23 cellular contexts compared by ENCODE assay signal in the genomic region with DNA sequence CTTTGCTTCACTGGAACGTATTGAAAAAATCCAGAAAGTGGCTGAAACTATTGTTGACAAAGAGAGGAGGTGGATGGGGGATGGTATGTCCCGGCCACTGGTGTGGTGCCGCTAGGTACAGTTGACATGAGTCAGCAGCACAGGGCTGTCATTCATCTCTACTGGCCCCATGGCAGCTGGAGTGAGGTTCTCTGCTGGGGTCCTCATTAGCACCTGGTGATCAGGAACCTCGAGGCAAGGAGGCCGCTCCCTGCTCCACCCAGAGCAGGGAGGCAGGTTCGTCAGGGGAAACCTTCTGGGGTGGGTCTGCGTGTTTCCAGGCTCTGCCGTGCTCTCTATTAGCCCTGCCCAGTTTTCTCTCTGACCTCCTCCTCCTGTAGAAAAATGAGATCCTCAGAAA. TPM values are rescaled to one million over a fixed set of nuclear protein-coding genes. Genes with fewer than 3 reads are reported as not detected.
DNase-seq lines count a peak whose midpoint lies in the region; ATAC-seq, FAIRE-seq and TF ChIP-seq lines count a peak whose summit lies in the region.
"Had no signal": no experiment of that assay in that cellular context is flagged by ENCODE, and none has a peak within 500 bp of the region (broad histone marks: within the 10 kb centered on the region; RNA-seq: fewer than 3 reads in every experiment).

No MANE protein-coding gene starts in this region.

- intact Hi-C loops in transverse colon (cut with DNase I; ENCODE audit: low total_unique reads): no loop called here
- intact Hi-C loops in mammary epithelial cell (cut with micrococcal nuclease): no loop called here

- BruUV-seq in mammary epithelial cell (replicated peaks; lab: Mats Ljungman, UMichigan): no TSS peak

- H2BK20ac ChIP-seq in H1 (ENCODE audit: low read length): peak overlapping the region; percentile 82; the same call in 1 of the 2 replicates

- H4K5ac ChIP-seq in H1 (ENCODE audit: insufficient read length, low read depth, low read length): no peak overlapping the region

- no peak overlapping the region for H3K4ac ChIP-seq in H1 (replicated peaks; ENCODE audit: insufficient read length, low read depth, low read length)
- H3K4ac ChIP-seq in neuronal stem cell (ENCODE audit: low read length): no peak overlapping the region

- no peaks in the 10 kb centered on the region; the same call in 1 of the 2 replicates for H3K23me2 ChIP-seq in H1 (ENCODE audit: low read depth, low read length)

- no peak overlapping the region for H3K18ac ChIP-seq in H1 (ENCODE audit: extremely low read depth, low read length)
- peak overlapping the region; percentile 67 for H3K18ac ChIP-seq in neuronal stem cell (ENCODE audit: low read length)

- H4K8ac ChIP-seq in H1 (ENCODE audit: extremely low read depth, insufficient read depth, low read length): no peak overlapping the region
- H4K8ac ChIP-seq in neuronal stem cell (ENCODE audit: low read depth, low read length): no peak overlapping the region

- H2BK12ac ChIP-seq in H1 (ENCODE audit: low read depth, low read length): peak overlapping the region; percentile 4; the same call in 1 of the 2 replicates
- H2BK12ac ChIP-seq in neuronal stem cell (ENCODE audit: low read length): no peak overlapping the region

- no peak for TF ChIP-seq POLR2A in Peyer's patch (IDR thresholded peaks at IDR 0.05)
- TF ChIP-seq POLR2A in H1 (IDR thresholded peaks at IDR 0.05; ENCODE audit: control extremely low read depth in 1 of 2, low read depth in 2 of 2, low read length in 2 of 2): no peak
- TF ChIP-seq POLR2A in transverse colon (IDR thresholded peaks at IDR 0.05): no peak

- ATAC-seq in GM18498 (IDR thresholded peaks at IDR 0.05; ENCODE audit: unreplicated experiment): no peak
- ATAC-seq: activated T-helper 17 cell treated with anti-CD3 and anti-CD28 coated beads, Interleukin-2, amount 50 U/mL, for 72 hours; lower lobe of right lung; Right ventricle myocardium inferior had no signal

- H3K4me3 ChIP-seq in Peyer's patch (no peak overlapping the region), H1 (ENCODE audit: extremely low read depth in 1 of 4, insufficient read depth in 2 of 4, low read depth in 3 of 4, low read length in 4 of 4) (no peak overlapping the region), neuronal stem cell (ENCODE audit: low read length in 2 of 2) (no peak overlapping the region), transverse colon (no peak overlapping the region), mammary epithelial cell (replicated peaks in 1 of 3; ENCODE audit: insufficient read depth in 1 of 3, low read depth in 2 of 3, low read length in 3 of 3) (no peak overlapping the region)
- H3K4me3 ChIP-seq: lower lobe of right lung, skin epidermis had no signal

- no peak for TF ChIP-seq CTCF in Peyer's patch (IDR thresholded peaks at IDR 0.05)
- no peak for TF ChIP-seq CTCF in H1 (IDR thresholded peaks at IDR 0.05; ENCODE audit: control extremely low read depth in 1 of 3, insufficient read depth in 1 of 3, low read depth in 1 of 3, low read length in 3 of 3)
- no peak for TF ChIP-seq CTCF in transverse colon (IDR thresholded peaks at IDR 0.05)
- no peak for TF ChIP-seq CTCF in mammary epithelial cell (conservative IDR thresholded peaks at IDR 0.05 in 1 of 2, IDR thresholded peaks at IDR 0.05 in 1 of 2; ENCODE audit: extremely low read depth in 1 of 2, insufficient read depth in 1 of 2, low read depth in 1 of 2, low read length in 2 of 2)

- H3K36me3 ChIP-seq in Peyer's patch: no peaks in the 10 kb centered on the region
- peaks cover 0 to 2% (median 0%) of the 10 kb centered on the region in 4 experiments; a peak in 1 of 8 replicates for H3K36me3 ChIP-seq in H1 (ENCODE audit: control insufficient read depth in 2 of 4, insufficient read depth in 4 of 4, low read length in 3 of 4)
- H3K36me3 ChIP-seq in neuronal stem cell (replicated peaks in 1 of 2; ENCODE audit: control insufficient read depth in 2 of 2, insufficient read depth in 2 of 2, low read length in 2 of 2): no peaks in the 10 kb centered on the region
- H3K36me3 ChIP-seq in transverse colon: no peaks in the 10 kb centered on the region
- H3K36me3 ChIP-seq in mammary epithelial cell (ENCODE audit: insufficient read depth, low read length): no peaks in the 10 kb centered on the region
- H3K36me3 ChIP-seq: lower lobe of right lung had no signal

- TF ChIP-seq EP300 in H1 (IDR thresholded peaks at IDR 0.05; ENCODE audit: borderline replicate concordance in 1 of 2, low read depth in 2 of 2, low read length in 2 of 2): no peak
- no peak for TF ChIP-seq EP300 in transverse colon (IDR thresholded peaks at IDR 0.05; ENCODE audit: low read depth)

- H2BK120ac ChIP-seq in H1 (replicated peaks; ENCODE audit: low read depth, low read length) (no peak overlapping the region), neuronal stem cell (ENCODE audit: low read depth, low read length) (no peak overlapping the region)

- H3K4me1 ChIP-seq in Peyer's patch: peaks cover 0 to 5% (median 3%) of the 10 kb centered on the region in 4 donors
- peaks cover 7 to 19% (median 12%) of the 10 kb centered on the region in 4 experiments; a peak in 6 of 7 replicates for H3K4me1 ChIP-seq in H1 (replicated peaks in 1 of 4; ENCODE audit: control insufficient read depth in 3 of 4, insufficient read depth in 4 of 4, low read length in 3 of 4)
- peaks cover 0 to 11% of the 10 kb centered on the region in 2 donors for H3K4me1 ChIP-seq in neuronal stem cell (ENCODE audit: control insufficient read depth in 2 of 2, insufficient read depth in 1 of 2, low read depth in 1 of 2, low read length in 2 of 2)
- H3K4me1 ChIP-seq in transverse colon: peaks cover 0 to 7% (median 2%) of the 10 kb centered on the region in 4 donors
- H3K4me1 ChIP-seq in mammary epithelial cell (ENCODE audit: insufficient read depth, low read length): peaks cover 6% of the 10 kb centered on the region

- H3K27me3 ChIP-seq in Peyer's patch (no peaks in the 10 kb centered on the region), H1 (replicated peaks in 1 of 4; ENCODE audit: control insufficient read depth in 3 of 4, extremely low read depth in 1 of 4, insufficient read depth in 3 of 4, low read length in 3 of 4) (peaks cover 15 to 33% (median 26%) of the 10 kb centered on the region in 4 experiments), neuronal stem cell (ENCODE audit: control insufficient read depth in 3 of 3, insufficient read depth in 3 of 3, low read depth in 1 of 3, low read length in 3 of 3) (peaks cover 6 to 44% (median 14%) of the 10 kb centered on the region in 3 experiments), transverse colon (peaks cover 33% of the 10 kb centered on the region), mammary epithelial cell (ENCODE audit: insufficient read depth, low read length) (no peaks in the 10 kb centered on the region)

- H2BK15ac ChIP-seq in H1 (ENCODE audit: low read length): peak overlapping the region; percentile 48; the same call in 1 of the 2 replicates
- H2BK15ac ChIP-seq in neuronal stem cell (ENCODE audit: low read length): no peak overlapping the region

- no peaks in the 10 kb centered on the region for H3K79me1 ChIP-seq in H1 (ENCODE audit: low read depth, low read length)
- H3K79me1 ChIP-seq in neuronal stem cell (ENCODE audit: low read depth, low read length): no peaks in the 10 kb centered on the region

- 84% methylated on average over 8 of the region's 8 CpGs; no CpG with 5 or more reads in 1 of the 2 experiments for WGBS in H1 (ENCODE audit: extremely low coverage in 1 of 2, insufficient coverage in 1 of 2, insufficient read length in 1 of 2, insufficient replicate concordance in 2 of 2, low coverage in 1 of 2, low lambda C conversion rate in 2 of 2, missing lambda C conversion rate in 1 of 2), 2 experiments
- no CpG with 5 or more reads among the region's 8 CpGs for WGBS in neuronal stem cell (ENCODE audit: extremely low coverage in 2 of 2, insufficient read length in 2 of 2, insufficient replicate concordance in 1 of 2), 2 donors
- 68 to 70% methylated on average over 5 to 8 of the region's 8 CpGs for WGBS in transverse colon (ENCODE audit: low coverage in 1 of 2), 2 donors
- WGBS in mammary epithelial cell (ENCODE audit: low coverage, missing lambda C conversion rate): 86% methylated on average over 4 of the region's 8 CpGs

- H3K9me3 ChIP-seq in Peyer's patch (no peaks in the 10 kb centered on the region), H1 (ENCODE audit: insufficient read depth in 2 of 2, low read depth in 1 of 2, low read length in 1 of 2) (no peaks in the 10 kb centered on the region), neuronal stem cell (replicated peaks in 1 of 2; ENCODE audit: control insufficient read depth in 2 of 2, insufficient read depth in 1 of 2, low read depth in 1 of 2, low read length in 2 of 2) (no peaks in the 10 kb centered on the region), transverse colon (no peaks in the 10 kb centered on the region), mammary epithelial cell (replicated peaks; ENCODE audit: insufficient read depth, low read length) (no peaks in the 10 kb centered on the region)
- H3K9me3 ChIP-seq: lower lobe of right lung had no signal

- no peak overlapping the region for H2AFZ ChIP-seq in H1 (ENCODE audit: low read length)
- no peak overlapping the region for H2AFZ ChIP-seq in neuronal stem cell (ENCODE audit: low read length)
- H2AFZ ChIP-seq in mammary epithelial cell (ENCODE audit: low read depth, low read length): no peak overlapping the region

- H4K20me1 ChIP-seq in H1 (replicated peaks in 1 of 2; ENCODE audit: control insufficient read depth in 1 of 2, insufficient read depth in 2 of 2, low read length in 2 of 2): peaks cover 2 to 5% of the 10 kb centered on the region in 2 experiments
- H4K20me1 ChIP-seq in mammary epithelial cell (ENCODE audit: insufficient read depth, low read length): peaks cover 1% of the 10 kb centered on the region

- no peak for DNase-seq in Peyer's patch
- DNase-seq in H1 (ENCODE audit: low read depth in 1 of 2, low spot score in 2 of 2): no peak
- no peak for DNase-seq in neuronal stem cell (ENCODE audit: low spot score)
- DNase-seq in transverse colon: no peak
- no peak for DNase-seq in mammary epithelial cell
- no peak for DNase-seq in SHP77 treated with DMSO at 0.1 percent for 48 hours (lab: John Stamatoyannopoulos, UW)
- DNase-seq: activated CD4-positive, alpha-beta T cell treated with anti-CD3 and anti-CD28 coated beads, Interleukin-2, amount 50 U/mL, for 1 hour; C1 segment of cervical spinal cord; effector memory CD4-positive, alpha-beta T cell; H7; IMR-90; lower lobe of right lung; NCI-H2081; NCI-H345; NCI-H82; T-helper 9 cell had no signal

- H3K79me2 ChIP-seq in H1 (ENCODE audit: control insufficient read depth in 1 of 2, insufficient read depth in 2 of 2, low read length in 2 of 2) (no peaks in the 10 kb centered on the region), mammary epithelial cell (ENCODE audit: insufficient read depth, low read length) (peaks cover 14% of the 10 kb centered on the region)

- no peak overlapping the region for H3K4me2 ChIP-seq in H1 (ENCODE audit: insufficient read depth in 1 of 2, low read depth in 2 of 2, low read length in 2 of 2)
- no peak overlapping the region for H3K4me2 ChIP-seq in neuronal stem cell (ENCODE audit: insufficient read depth, low read length, poor library complexity, severe bottlenecking)
- no peak overlapping the region for H3K4me2 ChIP-seq in mammary epithelial cell (ENCODE audit: insufficient read depth, low read depth, low read length)

- H4K91ac ChIP-seq in H1 (replicated peaks; ENCODE audit: insufficient read length, low read length): no peak overlapping the region
- no peak overlapping the region for H4K91ac ChIP-seq in neuronal stem cell (ENCODE audit: low read depth, low read length, poor library complexity)

- POLR2A ChIA-PET in H1 (lab: Charles Lee; ENCODE audit: partially characterized antibody): interaction anchor here (0.9 to 1.5 kb wide), 2 partner anchors 38 to 136 kb away, joined by 3 to 4 read pairs; no protein-coding TSS in a partner anchor

- dilution Hi-C loops in mammary epithelial cell (cut with HindIII; ENCODE audit: low sequenced_read_pairs): no loop called here

- H3K27ac ChIP-seq in Peyer's patch (peak overlapping the region in 3 of 4 donors; percentile 27 to 72 (median 45)), H1 (ENCODE audit: low read depth, low read length) (no peak overlapping the region), neuronal stem cell (replicated peaks; ENCODE audit: low read length) (no peak overlapping the region), transverse colon (peak overlapping the region; percentile 22 to 51 (median 30)), mammary epithelial cell (ENCODE audit: insufficient read depth, low read depth, low read length) (no peak overlapping the region)
- H3K27ac ChIP-seq: lower lobe of right lung had no signal

- H2AK5ac ChIP-seq in H1 (ENCODE audit: low read depth, low read length) (no peak overlapping the region), neuronal stem cell (ENCODE audit: low read depth, low read length) (no peak overlapping the region)

- in situ Hi-C loops in transverse colon (cut with MboI; ENCODE audit: low pct_ligation_motif_present in 1 of 4, low pct_unique_long_range_greater_than_20kb in 1 of 4, low sequenced_read_pairs in 3 of 4) (no loop called here), mammary epithelial cell (cut with MboI; ENCODE audit: low sequenced_read_pairs in 2 of 2) (no loop called here)

- FAIRE-seq in H1 (lab: Jason Lieb, UNC): no peak
- FAIRE-seq: GM12892, islet of Langerhans had no signal

- no peak overlapping the region for H2BK5ac ChIP-seq in H1 (ENCODE audit: low read depth, low read length)
- no peak overlapping the region for H2BK5ac ChIP-seq in neuronal stem cell (ENCODE audit: low read length)

- H3K14ac ChIP-seq in H1 (ENCODE audit: insufficient read length): no peak overlapping the region
- H3K14ac ChIP-seq in neuronal stem cell (ENCODE audit: low read length): no peak overlapping the region

- TF ChIP-seq RAD21 in H1 (IDR thresholded peaks at IDR 0.05 in 1 of 2, conservative IDR thresholded peaks at IDR 0.05 in 1 of 2; ENCODE audit: low read depth in 2 of 2, low read length in 2 of 2): no peak

- no peak overlapping the region for H3K23ac ChIP-seq in H1 (ENCODE audit: insufficient read length)
- no peak overlapping the region for H3K23ac ChIP-seq in neuronal stem cell (ENCODE audit: low read depth, low read length, poor library complexity)

- CTCF ChIA-PET in H1 (lab: Charles Lee; ENCODE audit: partially characterized antibody): interaction anchor here (2.5 to 2.9 kb wide), 2 partner anchors 24 to 30 kb away, joined by 9 to 11 read pairs; no protein-coding TSS in a partner anchor
- CTCF ChIA-PET in mammary epithelial cell (lab: Charles Lee; ENCODE audit: low non-redundant PET): no interaction called here

- no peak overlapping the region for H3K56ac ChIP-seq in H1 (replicated peaks; ENCODE audit: insufficient read length, low read depth, low read length)

- H3K9ac ChIP-seq in H1 (replicated peaks in 1 of 4; ENCODE audit: extremely low read depth in 1 of 4, low read depth in 3 of 4, low read length in 3 of 4) (no peak overlapping the region), neuronal stem cell (ENCODE audit: low read depth, low read length, poor library complexity) (no peak overlapping the region), mammary epithelial cell (ENCODE audit: insufficient read depth, low read length) (no peak overlapping the region)

RNA-seq across cellular contexts. Expression of a gene that starts 6.9 kb away (rescaled TPM):
- 10 to 100 TPM in 2 of 4 donors, 1 to 10 TPM in 2; 4.0 to 17.3 (median 10.9) TPM for total RNA-seq in Peyer's patch
- 2.0 and 2.3 TPM in 2 replicates for total RNA-seq in H1 (2021; fragmentation: NEBNext Ultra II Directional; extraction: Animal tissue kit (Norgen Biotek cat#: 25700))
- 2.0 and 3.6 TPM in 2 replicates for polyA plus RNA-seq in H1 (2011; rRNA removed)
- 2.2 TPM for polyA plus RNA-seq in H1 (2011; cell fraction: cytosol; rRNA removed)
- 4.4 TPM for polyA plus RNA-seq in H1 (2011; cell fraction: nucleus; rRNA removed)
- polyA plus RNA-seq in H1 (2012, experiment 1 of 2): 1.5 to 2.2 TPM (median 2.1 TPM) in 4 replicates
- polyA plus RNA-seq in H1 (2012, experiment 2 of 2): 1.9 TPM
- polyA plus RNA-seq in H1 (2013, experiment 1 of 2): 2.0 TPM
- polyA plus RNA-seq in H1 (2013, experiment 2 of 2): 2.1 TPM
- polyA minus RNA-seq in H1 (2011; rRNA and poly(A)+ RNA removed): 1.2 and 1.4 TPM in 2 replicates
- 2.0 TPM for polyA minus RNA-seq in H1 (2011; cell fraction: cytosol; rRNA and poly(A)+ RNA removed)
- 6.2 TPM for polyA minus RNA-seq in H1 (2011; cell fraction: nucleus; rRNA and poly(A)+ RNA removed)
- 2.0 TPM for polyA plus RNA-seq in neuronal stem cell (2013, experiment 1 of 2)
- 2.0 TPM for polyA plus RNA-seq in neuronal stem cell (2013, experiment 2 of 2)
- 10 to 100 TPM in 1 of 4 donors, 1 to 10 TPM in 3; 3.6 to 20.6 (median 7.2) TPM for total RNA-seq in transverse colon
- 10 to 100 TPM in 1 of 2 donors, 1 to 10 TPM in 1; 5.2 to 18.6 TPM for total RNA-seq in mammary epithelial cell
- 9.3 TPM for polyA plus RNA-seq in mammary epithelial cell
- polyA minus RNA-seq in mammary epithelial cell: 6.0 TPM
- total RNA-seq: OCI-LY7 had no signal

Comparison
In these comparisons a context has a peak if more than half of its experiments do, and no peak if none do; other contexts are left out.
1. H3K27ac ChIP-seq: peak in Peyer's patch (3 of 4) and transverse colon (4 of 4); none in H1 (single experiment), neuronal stem cell (single experiment) and mammary epithelial cell (single experiment).